ENCODE assay signal across 8 cellular contexts in the genomic region with DNA sequence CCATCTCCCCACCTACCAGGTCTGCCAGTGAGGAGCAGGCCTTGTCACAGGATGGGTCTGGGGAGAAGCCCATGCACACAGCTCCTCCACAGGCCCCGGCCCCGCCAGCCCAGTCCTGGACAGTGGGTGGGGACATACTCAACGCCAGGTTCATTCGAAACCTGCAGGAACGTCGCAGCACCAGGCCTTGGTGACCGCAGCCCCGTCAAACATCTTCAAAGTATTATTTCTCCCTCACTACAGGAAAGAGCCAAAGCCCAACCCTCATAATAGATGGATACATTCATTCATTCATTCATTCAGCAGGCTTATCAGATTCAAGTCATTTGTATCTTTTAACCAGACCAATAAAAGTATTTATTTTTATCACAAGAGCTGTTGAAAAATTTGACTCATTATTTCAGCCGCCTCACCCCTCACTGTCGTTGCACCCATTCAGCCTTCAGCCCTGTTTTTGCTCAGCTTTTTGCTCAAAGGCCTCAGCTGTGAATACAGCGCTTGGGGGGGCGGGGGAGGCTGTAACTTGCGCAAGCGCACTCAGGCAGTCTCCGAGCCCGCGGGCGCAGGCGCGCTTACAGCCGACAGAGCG. TPM values are rescaled to one million over a fixed set of nuclear protein-coding genes. Genes with fewer than 3 reads are reported as not detected.
DNase-seq lines count a peak whose midpoint lies in the region; ATAC-seq, FAIRE-seq and TF ChIP-seq lines count a peak whose summit lies in the region.

No MANE protein-coding gene starts in this region.

- peak; percentile 66 for FAIRE-seq in GM18507 (lab: Jason Lieb, UNC)

- H3K4me3 ChIP-seq in fibroblast of villous mesenchyme (ENCODE audit: low read depth, low read length) (peak overlapping the region; percentile 91), neutrophil (ENCODE audit: low read depth in 1 of 2, low read length in 1 of 2) (peak overlapping the region; percentile 96 to 97), urinary bladder (ENCODE audit: low read depth, low read length) (peak overlapping the region; percentile 98)

- ATAC-seq in activated T-cell treated with anti-CD3 and anti-CD28 coated beads, Interleukin-2, amount 50 U/mL, for 72 hours (replicated peaks in 1 of 2) = no peak

- peaks cover 22% of the 10 kb centered on the region for H3K4me1 Mint-ChIP-seq in activated T-cell treated with anti-CD3 and anti-CD28 coated beads, Interleukin-2, amount 50 U/mL, for 72 hours (ENCODE audit: low read depth)

- DNase-seq in GM18507 (ENCODE audit: extremely low spot score, insufficient read length, low read depth) (no peak), KG1 (lab: John Stamatoyannopoulos, UW) (peak; percentile 83), fibroblast of villous mesenchyme (ENCODE audit: low read depth) (no peak), NCI-H1417 treated with DMSO at 0.1 percent for 48 hours (lab: John Stamatoyannopoulos, UW) (no peak), GM20000 (ENCODE audit: low spot score) (no peak)
- no peak for DNase-seq in activated T-cell treated with anti-CD3 and anti-CD28 coated beads, Interleukin-2, amount 50 U/mL, for 72 hours

- peak overlapping the region; percentile 82 to 93 for H3K4me3 Mint-ChIP-seq in activated T-cell treated with anti-CD3 and anti-CD28 coated beads, Interleukin-2, amount 50 U/mL, for 72 hours

- peaks cover 0 to 3% of the 10 kb centered on the region in 2 donors for H3K36me3 Mint-ChIP-seq in activated T-cell treated with anti-CD3 and anti-CD28 coated beads, Interleukin-2, amount 50 U/mL, for 72 hours (ENCODE audit: insufficient read depth in 2 of 2)

- WGBS in urinary bladder = 18% methylated on average over 22 of the region's 22 CpGs

- H3K9me3 ChIP-seq in neutrophil = no peaks in the 10 kb centered on the region

- H3K27me3 ChIP-seq in neutrophil = no peaks in the 10 kb centered on the region

- H3K27ac ChIP-seq in neutrophil (peak overlapping the region; percentile 95), urinary bladder (ENCODE audit: low read depth) (no peak overlapping the region)

- TF ChIP-seq CTCF in fibroblast of villous mesenchyme (IDR thresholded peaks at IDR 0.05; ENCODE audit: insufficient read depth, low read depth, low read length) = no peak
- TF ChIP-seq CTCF in neutrophil (IDR thresholded peaks at IDR 0.05) = no peak
- TF ChIP-seq CTCF in GM20000 (IDR thresholded peaks at IDR 0.05; ENCODE audit: extremely low read depth, missing control alignments) = no peak

- H3K36me3 ChIP-seq in neutrophil = peaks cover 8% of the 10 kb centered on the region
- H3K36me3 ChIP-seq in urinary bladder (ENCODE audit: insufficient read depth) = no peaks in the 10 kb centered on the region

- H3K27ac Mint-ChIP-seq in activated T-cell treated with anti-CD3 and anti-CD28 coated beads, Interleukin-2, amount 50 U/mL, for 72 hours = peak overlapping the region; percentile 95

- no peaks in the 10 kb centered on the region for H3K27me3 Mint-ChIP-seq in activated T-cell treated with anti-CD3 and anti-CD28 coated beads, Interleukin-2, amount 50 U/mL, for 72 hours (ENCODE audit: low read depth)

- H3K4me1 ChIP-seq in neutrophil (ENCODE audit: control insufficient read depth in 1 of 2, insufficient read depth in 1 of 2, low read depth in 1 of 2, low read length in 1 of 2) (peaks cover 48 to 51% of the 10 kb centered on the region in 2 experiments), urinary bladder (ENCODE audit: insufficient read depth) (no peaks in the 10 kb centered on the region)

- H3K9me3 Mint-ChIP-seq in activated T-cell treated with anti-CD3 and anti-CD28 coated beads, Interleukin-2, amount 50 U/mL, for 72 hours = no peaks in the 10 kb centered on the region

RNA-seq across cellular contexts. Expression of a gene that starts 0.4 kb away (rescaled TPM):
- total RNA-seq in activated T-cell treated with anti-CD3 and anti-CD28 coated beads, Interleukin-2, amount 50 U/mL, for 72 hours = 10 to 100 TPM; 25.8 to 36.0 TPM
- 4.8 and 9.9 TPM in 2 replicates for total RNA-seq in fibroblast of villous mesenchyme
- total RNA-seq in urinary bladder = 6.3 TPM
- 15.9 TPM for polyA plus RNA-seq in urinary bladder

RNA-seq across cellular contexts. Expression of a gene that starts 19.9 kb away (rescaled TPM):
- 10 to 100 TPM in 1 of 2 donors, 1 to 10 TPM in 1; 8.3 to 14.2 TPM for total RNA-seq in activated T-cell treated with anti-CD3 and anti-CD28 coated beads, Interleukin-2, amount 50 U/mL, for 72 hours
- total RNA-seq in fibroblast of villous mesenchyme = 4.2 and 5.2 TPM in 2 replicates
- 9.4 TPM for total RNA-seq in urinary bladder
- 7.6 TPM for polyA plus RNA-seq in urinary bladder

RNA-seq across cellular contexts. Expression of a gene that starts 26.3 kb away (rescaled TPM):
- total RNA-seq in activated T-cell treated with anti-CD3 and anti-CD28 coated beads, Interleukin-2, amount 50 U/mL, for 72 hours = 10 to 100 TPM; 39.2 to 43.0 TPM
- total RNA-seq in fibroblast of villous mesenchyme (32.0 and 32.2 TPM in 2 replicates), urinary bladder (16.8 TPM)
- polyA plus RNA-seq in urinary bladder = 29.5 TPM

RNA-seq across cellular contexts. Expression of a gene that starts 28.9 kb away (rescaled TPM):
- 100 to 1,000 TPM; 109 to 132 TPM for total RNA-seq in activated T-cell treated with anti-CD3 and anti-CD28 coated beads, Interleukin-2, amount 50 U/mL, for 72 hours
- 79.5 and 81.2 TPM in 2 replicates for total RNA-seq in fibroblast of villous mesenchyme
- 64.7 TPM for total RNA-seq in urinary bladder
- polyA plus RNA-seq in urinary bladder = 58.6 TPM

RNA-seq across cellular contexts. Expression of a gene that starts 29.5 kb away (rescaled TPM):
- total RNA-seq in activated T-cell treated with anti-CD3 and anti-CD28 coated beads, Interleukin-2, amount 50 U/mL, for 72 hours = 100 to 1,000 TPM; 138 to 154 TPM
- total RNA-seq in fibroblast of villous mesenchyme = 37.7 and 70.4 TPM in 2 replicates
- 18.2 TPM for total RNA-seq in urinary bladder
- polyA plus RNA-seq in urinary bladder = 25.6 TPM
